Comparison of ENCODE assay signal across 16 cellular contexts in the genomic region with DNA sequence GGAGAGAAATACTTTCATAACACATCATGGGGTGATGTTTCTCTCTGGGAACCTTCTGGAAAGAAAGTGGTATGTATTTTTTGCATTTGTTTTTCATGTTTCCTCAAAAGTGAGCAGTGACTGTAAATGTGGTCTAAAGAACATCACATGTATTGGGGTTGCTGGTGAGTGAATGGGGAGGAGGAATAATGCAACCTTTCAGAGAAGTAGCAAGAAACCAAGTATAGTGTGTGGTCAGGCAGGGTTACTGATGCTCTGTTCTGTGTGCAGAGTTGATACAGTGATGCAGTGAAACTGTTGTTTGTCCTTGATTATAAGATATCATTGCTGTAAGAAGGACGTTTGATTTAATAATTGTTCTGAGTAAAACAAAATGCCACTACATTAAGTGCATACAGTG. TPM values are rescaled to one million over a fixed set of nuclear protein-coding genes. Genes with fewer than 3 reads are reported as not detected.
DNase-seq lines count a peak whose midpoint lies in the region; ATAC-seq and TF ChIP-seq lines count a peak whose summit lies in the region.
"Had no signal": no experiment of that assay in that cellular context is flagged by ENCODE, and none has a peak within 500 bp of the region (broad histone marks: within the 10 kb centered on the region; RNA-seq: fewer than 3 reads in every experiment).

No MANE protein-coding gene starts in this region.

- H3K27ac ChIP-seq in GM23338 (ENCODE audit: low read depth) (no peak overlapping the region), neural progenitor cell (no peak overlapping the region)
- H3K27ac ChIP-seq: A549, HL-60, PC-9 had no signal

- no peaks in the 10 kb centered on the region for H3K9me3 ChIP-seq in neural progenitor cell (ENCODE audit: low read depth)
- H3K9me3 ChIP-seq: A549 had no signal

- H3K27me3 Mint-ChIP-seq in activated CD8-positive, alpha-beta memory T cell treated with anti-CD3 and anti-CD28 coated beads, Interleukin-2, amount 10 ng/mL, durations not matched to agents 7 days and 5 days = no peaks in the 10 kb centered on the region
- H3K27me3 Mint-ChIP-seq in GM23338 (ENCODE audit: insufficient read depth, low read depth, poor library complexity) = peaks cover 3% of the 10 kb centered on the region
- H3K27me3 Mint-ChIP-seq in WTC11 (ENCODE audit: low read depth) = no peaks in the 10 kb centered on the region; the same call in 1 of the 2 replicates
- no peaks in the 10 kb centered on the region for H3K27me3 Mint-ChIP-seq in neural progenitor cell (ENCODE audit: insufficient read depth, low read depth)

- CTCF ChIA-PET in activated CD8-positive, alpha-beta memory T cell treated with anti-CD3 and anti-CD28 coated beads, Interleukin-2, amount 10 ng/mL, durations not matched to agents 7 days and 5 days (lab: Charles Lee) = interaction anchor here (0.8 kb wide), 1 partner anchor 10 kb away, joined by 3 read pairs; no protein-coding TSS in a partner anchor
- CTCF ChIA-PET in WTC11 (lab: Charles Lee) = no interaction called here

- no peaks in the 10 kb centered on the region for H3K9me2 ChIP-seq in GM23338 (ENCODE audit: insufficient read depth)

- peak overlapping the region; percentile 28 for H3K4me3 Mint-ChIP-seq in activated CD8-positive, alpha-beta memory T cell treated with anti-CD3 and anti-CD28 coated beads, Interleukin-2, amount 10 ng/mL, durations not matched to agents 7 days and 5 days
- H3K4me3 Mint-ChIP-seq in GM23338 (no peak overlapping the region), WTC11 (no peak overlapping the region), neural progenitor cell (no peak overlapping the region)
- H3K4me3 Mint-ChIP-seq: CD14-positive monocyte had no signal

- H3K9me3 Mint-ChIP-seq in activated CD8-positive, alpha-beta memory T cell treated with anti-CD3 and anti-CD28 coated beads, Interleukin-2, amount 10 ng/mL, durations not matched to agents 7 days and 5 days (ENCODE audit: low read depth) = no peaks in the 10 kb centered on the region
- H3K9me3 Mint-ChIP-seq in GM23338 (no peaks in the 10 kb centered on the region), WTC11 (no peaks in the 10 kb centered on the region), neural progenitor cell (no peaks in the 10 kb centered on the region)
- H3K9me3 Mint-ChIP-seq: CD14-positive monocyte had no signal

- POLR2A ChIA-PET in WTC11 (lab: Charles Lee) = no interaction called here

- H3K4me2 ChIP-seq in GM23338 = no peak overlapping the region
- H3K4me2 ChIP-seq in neural progenitor cell = no peak overlapping the region
- H3K4me2 ChIP-seq: A549, PC-9 had no signal

- no peak for DNase-seq in activated CD8-positive, alpha-beta memory T cell treated with anti-CD3 and anti-CD28 coated beads, Interleukin-2, amount 10 ng/mL, durations not matched to agents 7 days and 5 days
- DNase-seq in activated CD8-positive, alpha-beta memory T cell treated with anti-CD3 and anti-CD28 coated beads, Interleukin-2, amount 50 U/mL, for 48 hours = no peak
- DNase-seq in GM23338 (ENCODE audit: low spot score) = no peak
- no peak for DNase-seq in WTC11 (ENCODE audit: low spot score)
- DNase-seq in neural progenitor cell (ENCODE audit: low spot score) = no peak
- no peak for DNase-seq in cardiac septum (ENCODE audit: low spot score)
- no peak for DNase-seq in amygdala (lab: John Stamatoyannopoulos, UW)
- no peak for DNase-seq in AG08395 (ENCODE audit: low spot score)
- DNase-seq: NCI-H1092, NCI-H1694, NCI-H446, PC-9 had no signal

- no peak for TF ChIP-seq CTCF in GM23338 (conservative IDR thresholded peaks at IDR 0.05; ENCODE audit: low read depth in 2 of 2)
- TF ChIP-seq CTCF in WTC11 (IDR thresholded peaks at IDR 0.05) = no peak
- TF ChIP-seq CTCF in neural progenitor cell (IDR thresholded peaks at IDR 0.05) = no peak

- peaks cover 22% of the 10 kb centered on the region for H3K36me3 ChIP-seq in GM23338 (ENCODE audit: insufficient read depth)
- peaks cover 21% of the 10 kb centered on the region for H3K36me3 ChIP-seq in neural progenitor cell

- intact Hi-C loops in cardiac septum (cut with DNase I) = no loop called here

- H3K4me1 ChIP-seq in GM23338 (ENCODE audit: insufficient read depth) (peaks cover 16% of the 10 kb centered on the region), neural progenitor cell (peaks cover 12% of the 10 kb centered on the region)
- H3K4me1 ChIP-seq: A549 had no signal

- no peak overlapping the region for H3K9ac ChIP-seq in neural progenitor cell

- H3K27me3 ChIP-seq in GM23338 (ENCODE audit: insufficient read depth) (no peaks in the 10 kb centered on the region), neural progenitor cell (no peaks in the 10 kb centered on the region)

- peak; percentile 49 for ATAC-seq in activated CD8-positive, alpha-beta memory T cell treated with anti-CD3 and anti-CD28 coated beads, Interleukin-2, amount 10 ng/mL, durations not matched to agents 7 days and 5 days
- ATAC-seq in GM23338 (no peak), WTC11 (no peak)
- ATAC-seq: A549, K562 had no signal

- peak overlapping the region; percentile 78 for H3K27ac Mint-ChIP-seq in activated CD8-positive, alpha-beta memory T cell treated with anti-CD3 and anti-CD28 coated beads, Interleukin-2, amount 10 ng/mL, durations not matched to agents 7 days and 5 days
- H3K27ac Mint-ChIP-seq in GM23338 (peak overlapping the region; percentile 26; the same call in 1 of the 2 replicates), WTC11 (peak overlapping the region; percentile 33; the same call in 1 of the 2 replicates), neural progenitor cell (peak overlapping the region; percentile 15)

- H3K4me3 ChIP-seq in GM23338 (no peak overlapping the region), neural progenitor cell (no peak overlapping the region)
- H3K4me3 ChIP-seq: A549, K562, PC-9 had no signal

- peaks cover 41% of the 10 kb centered on the region for H4K20me1 ChIP-seq in GM23338 (replicated peaks; ENCODE audit: insufficient read depth)
- H4K20me1 ChIP-seq in neural progenitor cell (ENCODE audit: low read depth) = peaks cover 30% of the 10 kb centered on the region

- H2AFZ ChIP-seq in GM23338 (no peak overlapping the region), neural progenitor cell (replicated peaks) (no peak overlapping the region)
- H2AFZ ChIP-seq: PC-9 had no signal

- H3K79me2 ChIP-seq in GM23338 (replicated peaks; ENCODE audit: insufficient read depth) (peaks cover 79% of the 10 kb centered on the region), neural progenitor cell (ENCODE audit: low read depth) (peaks cover 74% of the 10 kb centered on the region)

- H3F3A ChIP-seq in GM23338 (replicated peaks; ENCODE audit: low read depth) (no peaks in the 10 kb centered on the region), neural progenitor cell (ENCODE audit: low read depth) (no peaks in the 10 kb centered on the region)

- H3K36me3 Mint-ChIP-seq in activated CD8-positive, alpha-beta memory T cell treated with anti-CD3 and anti-CD28 coated beads, Interleukin-2, amount 10 ng/mL, durations not matched to agents 7 days and 5 days = peaks cover 59% of the 10 kb centered on the region
- H3K36me3 Mint-ChIP-seq in GM23338 (ENCODE audit: low read depth) (peaks cover 61% of the 10 kb centered on the region), WTC11 (peaks cover 59% of the 10 kb centered on the region), neural progenitor cell (peaks cover 43% of the 10 kb centered on the region)

- H3K4me1 Mint-ChIP-seq in activated CD8-positive, alpha-beta memory T cell treated with anti-CD3 and anti-CD28 coated beads, Interleukin-2, amount 10 ng/mL, durations not matched to agents 7 days and 5 days = peaks cover 36% of the 10 kb centered on the region
- H3K4me1 Mint-ChIP-seq in GM23338 (peaks cover 20% of the 10 kb centered on the region), WTC11 (peaks cover 31% of the 10 kb centered on the region), neural progenitor cell (peaks cover 2% of the 10 kb centered on the region)
- H3K4me1 Mint-ChIP-seq: CD14-positive monocyte had no signal

TF ChIP-seq in GM23338, 12 proteins besides CTCF, POLR2A, EP300 and RAD21 (continues in another document):
- TF ChIP-seq, protein P1, sequence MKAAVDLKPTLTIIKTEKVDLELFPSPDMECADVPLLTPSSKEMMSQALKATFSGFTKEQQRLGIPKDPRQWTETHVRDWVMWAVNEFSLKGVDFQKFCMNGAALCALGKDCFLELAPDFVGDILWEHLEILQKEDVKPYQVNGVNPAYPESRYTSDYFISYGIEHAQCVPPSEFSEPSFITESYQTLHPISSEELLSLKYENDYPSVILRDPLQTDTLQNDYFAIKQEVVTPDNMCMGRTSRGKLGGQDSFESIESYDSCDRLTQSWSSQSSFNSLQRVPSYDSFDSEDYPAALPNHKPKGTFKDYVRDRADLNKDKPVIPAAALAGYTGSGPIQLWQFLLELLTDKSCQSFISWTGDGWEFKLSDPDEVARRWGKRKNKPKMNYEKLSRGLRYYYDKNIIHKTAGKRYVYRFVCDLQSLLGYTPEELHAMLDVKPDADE (IDR thresholded peaks at IDR 0.05) = no peak
- no peak for TF ChIP-seq NANOG (IDR thresholded peaks at IDR 0.05; ENCODE audit: borderline replicate concordance)
- TF ChIP-seq ZNF114 (CRISPR knock-in tag; IDR thresholded peaks at IDR 0.05) = no peak
- TF ChIP-seq EZH2 (IDR thresholded peaks at IDR 0.05; ENCODE audit: low read depth, unreplicated experiment) = no peak

TF ChIP-seq in WTC11, 78 proteins besides CTCF, POLR2A, EP300 and RAD21 (continues in another document):
- TF ChIP-seq, protein P2, sequence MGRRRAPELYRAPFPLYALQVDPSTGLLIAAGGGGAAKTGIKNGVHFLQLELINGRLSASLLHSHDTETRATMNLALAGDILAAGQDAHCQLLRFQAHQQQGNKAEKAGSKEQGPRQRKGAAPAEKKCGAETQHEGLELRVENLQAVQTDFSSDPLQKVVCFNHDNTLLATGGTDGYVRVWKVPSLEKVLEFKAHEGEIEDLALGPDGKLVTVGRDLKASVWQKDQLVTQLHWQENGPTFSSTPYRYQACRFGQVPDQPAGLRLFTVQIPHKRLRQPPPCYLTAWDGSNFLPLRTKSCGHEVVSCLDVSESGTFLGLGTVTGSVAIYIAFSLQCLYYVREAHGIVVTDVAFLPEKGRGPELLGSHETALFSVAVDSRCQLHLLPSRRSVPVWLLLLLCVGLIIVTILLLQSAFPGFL (CRISPR knock-in tag; IDR thresholded peaks at IDR 0.05; ENCODE audit: borderline replicate concordance) = no peak
- TF ChIP-seq KAT7 (CRISPR knock-in tag; IDR thresholded peaks at IDR 0.05; ENCODE audit: borderline replicate concordance) (no peak), FOXP1 (CRISPR knock-in tag; IDR thresholded peaks at IDR 0.05; ENCODE audit: borderline replicate concordance) (no peak), ZNF138 (CRISPR knock-in tag; conservative IDR thresholded peaks at IDR 0.05) (no peak)

RNA-seq across cellular contexts. Expression of a gene that starts 24.1 kb away (rescaled TPM):
- total RNA-seq in activated CD8-positive, alpha-beta memory T cell treated with anti-CD3 and anti-CD28 coated beads, Interleukin-2, amount 10 ng/mL, durations not matched to agents 7 days and 5 days = 10 to 100 TPM; 23.2 to 27.1 TPM
- total RNA-seq in GM23338 (2014; rRNA removed; shearing (Covaris generic)) = 53.6 and 66.4 TPM in 2 replicates
- 18.5 and 19.3 TPM in 2 replicates for polyA plus RNA-seq in GM23338 (2016; fragmentation: Nextera tagmentation; extraction: Ambion mirVana)
- 46.5 to 56.0 TPM (median 49.0 TPM) in 3 replicates for total RNA-seq in WTC11 (2021)
- 52.4 and 72.4 TPM in 2 replicates for total RNA-seq in neural progenitor cell (ENCODE audit: low replicate concordance)
- total RNA-seq in cardiac septum = 11.8 TPM

Comparison
In these comparisons a context has a peak if more than half of its experiments do, and no peak if none do; other contexts are left out.
1. H3K27ac Mint-ChIP-seq: peak in every context shown above with its lines; median percentile 78 in activated CD8-positive, alpha-beta memory T cell treated with anti-CD3 and anti-CD28 coated beads, Interleukin-2, amount 10 ng/mL, durations not matched to agents 7 days and 5 days; 33 in WTC11; 26 in GM23338; 15 in neural progenitor cell.